1 cellular context compared by ENCODE assay signal in the genomic region with DNA sequence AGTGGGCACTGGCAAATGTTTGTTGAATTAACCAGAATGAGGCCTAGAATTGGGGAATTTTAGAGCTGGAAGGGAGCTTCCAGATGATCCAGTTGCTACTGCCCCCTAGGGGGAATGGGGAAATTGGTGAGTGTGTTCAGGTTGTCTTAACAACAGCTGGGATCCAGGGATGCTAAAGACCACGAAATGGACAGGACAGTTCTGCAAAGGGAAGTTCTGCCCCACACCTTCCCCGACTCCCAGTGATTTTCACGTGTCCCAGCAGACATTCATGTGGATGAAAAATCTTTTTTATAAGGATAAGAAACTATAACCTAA.
TF ChIP-seq lines count a peak whose summit lies in the region.

No MANE protein-coding gene starts in this region.

TF ChIP-seq in GM12878, 131 proteins besides CTCF, POLR2A, EP300 and RAD21 (continued from another document):
- TF ChIP-seq, protein P1, sequence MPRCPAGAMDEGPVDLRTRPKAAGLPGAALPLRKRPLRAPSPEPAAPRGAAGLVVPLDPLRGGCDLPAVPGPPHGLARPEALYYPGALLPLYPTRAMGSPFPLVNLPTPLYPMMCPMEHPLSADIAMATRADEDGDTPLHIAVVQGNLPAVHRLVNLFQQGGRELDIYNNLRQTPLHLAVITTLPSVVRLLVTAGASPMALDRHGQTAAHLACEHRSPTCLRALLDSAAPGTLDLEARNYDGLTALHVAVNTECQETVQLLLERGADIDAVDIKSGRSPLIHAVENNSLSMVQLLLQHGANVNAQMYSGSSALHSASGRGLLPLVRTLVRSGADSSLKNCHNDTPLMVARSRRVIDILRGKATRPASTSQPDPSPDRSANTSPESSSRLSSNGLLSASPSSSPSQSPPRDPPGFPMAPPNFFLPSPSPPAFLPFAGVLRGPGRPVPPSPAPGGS (IDR thresholded peaks at IDR 0.05; ENCODE audit: borderline replicate concordance, insufficient read depth, low read depth, low read length, poor library complexity, severe bottlenecking): no peak
- TF ChIP-seq TBL1XR1 (IDR thresholded peaks at IDR 0.05; ENCODE audit: low read depth, low read length): no peak
- no peak for TF ChIP-seq SPI1 (IDR thresholded peaks at IDR 0.05; ENCODE audit: borderline replicate concordance, insufficient read depth, low read depth, low read length)
- TF ChIP-seq, protein P2, sequence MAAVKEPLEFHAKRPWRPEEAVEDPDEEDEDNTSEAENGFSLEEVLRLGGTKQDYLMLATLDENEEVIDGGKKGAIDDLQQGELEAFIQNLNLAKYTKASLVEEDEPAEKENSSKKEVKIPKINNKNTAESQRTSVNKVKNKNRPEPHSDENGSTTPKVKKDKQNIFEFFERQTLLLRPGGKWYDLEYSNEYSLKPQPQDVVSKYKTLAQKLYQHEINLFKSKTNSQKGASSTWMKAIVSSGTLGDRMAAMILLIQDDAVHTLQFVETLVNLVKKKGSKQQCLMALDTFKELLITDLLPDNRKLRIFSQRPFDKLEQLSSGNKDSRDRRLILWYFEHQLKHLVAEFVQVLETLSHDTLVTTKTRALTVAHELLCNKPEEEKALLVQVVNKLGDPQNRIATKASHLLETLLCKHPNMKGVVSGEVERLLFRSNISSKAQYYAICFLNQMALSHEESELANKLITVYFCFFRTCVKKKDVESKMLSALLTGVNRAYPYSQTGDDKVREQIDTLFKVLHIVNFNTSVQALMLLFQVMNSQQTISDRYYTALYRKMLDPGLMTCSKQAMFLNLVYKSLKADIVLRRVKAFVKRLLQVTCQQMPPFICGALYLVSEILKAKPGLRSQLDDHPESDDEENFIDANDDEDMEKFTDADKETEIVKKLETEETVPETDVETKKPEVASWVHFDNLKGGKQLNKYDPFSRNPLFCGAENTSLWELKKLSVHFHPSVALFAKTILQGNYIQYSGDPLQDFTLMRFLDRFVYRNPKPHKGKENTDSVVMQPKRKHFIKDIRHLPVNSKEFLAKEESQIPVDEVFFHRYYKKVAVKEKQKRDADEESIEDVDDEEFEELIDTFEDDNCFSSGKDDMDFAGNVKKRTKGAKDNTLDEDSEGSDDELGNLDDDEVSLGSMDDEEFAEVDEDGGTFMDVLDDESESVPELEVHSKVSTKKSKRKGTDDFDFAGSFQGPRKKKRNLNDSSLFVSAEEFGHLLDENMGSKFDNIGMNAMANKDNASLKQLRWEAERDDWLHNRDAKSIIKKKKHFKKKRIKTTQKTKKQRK (IDR thresholded peaks at IDR 0.05; ENCODE audit: low read depth, low read length): no peak
- no peak for TF ChIP-seq GABPA (IDR thresholded peaks at IDR 0.05; ENCODE audit: low read depth)
- TF ChIP-seq, protein P3, sequence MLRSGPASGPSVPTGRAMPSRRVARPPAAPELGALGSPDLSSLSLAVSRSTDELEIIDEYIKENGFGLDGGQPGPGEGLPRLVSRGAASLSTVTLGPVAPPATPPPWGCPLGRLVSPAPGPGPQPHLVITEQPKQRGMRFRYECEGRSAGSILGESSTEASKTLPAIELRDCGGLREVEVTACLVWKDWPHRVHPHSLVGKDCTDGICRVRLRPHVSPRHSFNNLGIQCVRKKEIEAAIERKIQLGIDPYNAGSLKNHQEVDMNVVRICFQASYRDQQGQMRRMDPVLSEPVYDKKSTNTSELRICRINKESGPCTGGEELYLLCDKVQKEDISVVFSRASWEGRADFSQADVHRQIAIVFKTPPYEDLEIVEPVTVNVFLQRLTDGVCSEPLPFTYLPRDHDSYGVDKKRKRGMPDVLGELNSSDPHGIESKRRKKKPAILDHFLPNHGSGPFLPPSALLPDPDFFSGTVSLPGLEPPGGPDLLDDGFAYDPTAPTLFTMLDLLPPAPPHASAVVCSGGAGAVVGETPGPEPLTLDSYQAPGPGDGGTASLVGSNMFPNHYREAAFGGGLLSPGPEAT (IDR thresholded peaks at IDR 0.05; ENCODE audit: low read depth): no peak
- TF ChIP-seq, protein P4, sequence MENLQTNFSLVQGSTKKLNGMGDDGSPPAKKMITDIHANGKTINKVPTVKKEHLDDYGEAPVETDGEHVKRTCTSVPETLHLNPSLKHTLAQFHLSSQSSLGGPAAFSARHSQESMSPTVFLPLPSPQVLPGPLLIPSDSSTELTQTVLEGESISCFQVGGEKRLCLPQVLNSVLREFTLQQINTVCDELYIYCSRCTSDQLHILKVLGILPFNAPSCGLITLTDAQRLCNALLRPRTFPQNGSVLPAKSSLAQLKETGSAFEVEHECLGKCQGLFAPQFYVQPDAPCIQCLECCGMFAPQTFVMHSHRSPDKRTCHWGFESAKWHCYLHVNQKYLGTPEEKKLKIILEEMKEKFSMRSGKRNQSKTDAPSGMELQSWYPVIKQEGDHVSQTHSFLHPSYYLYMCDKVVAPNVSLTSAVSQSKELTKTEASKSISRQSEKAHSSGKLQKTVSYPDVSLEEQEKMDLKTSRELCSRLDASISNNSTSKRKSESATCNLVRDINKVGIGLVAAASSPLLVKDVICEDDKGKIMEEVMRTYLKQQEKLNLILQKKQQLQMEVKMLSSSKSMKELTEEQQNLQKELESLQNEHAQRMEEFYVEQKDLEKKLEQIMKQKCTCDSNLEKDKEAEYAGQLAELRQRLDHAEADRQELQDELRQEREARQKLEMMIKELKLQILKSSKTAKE (IDR thresholded peaks at IDR 0.05; ENCODE audit: low read depth, poor library complexity, severe bottlenecking): no peak
- no peak for TF ChIP-seq DPF2 (IDR thresholded peaks at IDR 0.05)
- no peak for TF ChIP-seq MEF2A (IDR thresholded peaks at IDR 0.05; ENCODE audit: insufficient read depth, low read depth, low read length)
- no peak for TF ChIP-seq RUNX3 (IDR thresholded peaks at IDR 0.05; ENCODE audit: low read length)
- TF ChIP-seq KLF5 (IDR thresholded peaks at IDR 0.05; ENCODE audit: partially characterized antibody): no peak
- TF ChIP-seq, protein P5, sequence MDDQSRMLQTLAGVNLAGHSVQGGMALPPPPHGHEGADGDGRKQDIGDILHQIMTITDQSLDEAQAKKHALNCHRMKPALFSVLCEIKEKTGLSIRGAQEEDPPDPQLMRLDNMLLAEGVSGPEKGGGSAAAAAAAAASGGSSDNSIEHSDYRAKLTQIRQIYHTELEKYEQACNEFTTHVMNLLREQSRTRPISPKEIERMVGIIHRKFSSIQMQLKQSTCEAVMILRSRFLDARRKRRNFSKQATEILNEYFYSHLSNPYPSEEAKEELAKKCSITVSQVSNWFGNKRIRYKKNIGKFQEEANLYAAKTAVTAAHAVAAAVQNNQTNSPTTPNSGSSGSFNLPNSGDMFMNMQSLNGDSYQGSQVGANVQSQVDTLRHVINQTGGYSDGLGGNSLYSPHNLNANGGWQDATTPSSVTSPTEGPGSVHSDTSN (IDR thresholded peaks at IDR 0.05; ENCODE audit: insufficient replicate concordance, low read depth, low read length): no peak
- TF ChIP-seq CREM (IDR thresholded peaks at IDR 0.05; ENCODE audit: low read depth): no peak
- TF ChIP-seq RFX5 (IDR thresholded peaks at IDR 0.05; ENCODE audit: low read depth, low read length): no peak
- no peak for TF ChIP-seq SMAD1 (IDR thresholded peaks at IDR 0.05; ENCODE audit: low read depth, partially characterized antibody)
- no peak for TF ChIP-seq BACH1 (IDR thresholded peaks at IDR 0.05; ENCODE audit: borderline replicate concordance)
